Comparison of ENCODE assay signal across 9 cellular contexts in the genomic region with DNA sequence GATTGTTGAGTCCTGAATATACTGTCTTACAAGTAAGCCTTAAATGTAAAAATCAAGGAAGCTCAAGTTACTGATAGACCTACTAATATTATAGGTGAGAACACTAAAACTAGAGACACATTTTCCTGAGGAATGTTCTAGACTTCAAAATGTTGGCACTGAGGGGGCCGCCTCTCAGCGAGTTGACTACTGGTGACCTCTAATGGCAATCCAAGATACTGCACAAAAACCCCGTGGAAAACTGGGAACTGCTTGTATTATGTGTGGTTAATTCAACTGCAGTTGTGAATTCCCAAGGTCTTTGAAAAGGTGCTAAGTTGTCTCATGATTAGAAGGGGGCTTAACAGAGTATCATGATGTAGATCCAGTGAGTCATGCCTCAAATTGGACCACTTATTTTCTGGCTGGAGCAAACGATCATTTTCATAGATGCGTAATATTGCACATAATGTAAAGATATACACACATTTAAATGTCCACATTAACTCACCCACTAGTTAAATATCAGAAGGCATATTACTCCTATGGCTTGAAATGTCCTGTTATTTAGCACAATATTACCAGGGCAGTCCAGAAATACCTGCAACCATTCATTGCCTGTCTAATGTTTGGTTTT.
DNase-seq lines count a peak whose midpoint lies in the region; ATAC-seq and TF ChIP-seq lines count a peak whose summit lies in the region.
"Had no signal": no experiment of that assay in that cellular context is flagged by ENCODE, and none has a peak within 500 bp of the region (broad histone marks: within the 10 kb centered on the region; RNA-seq: fewer than 3 reads in every experiment).

No MANE protein-coding gene starts in this region.

- ATAC-seq in SK-N-SH treated with all-trans-retinoic acid at 6 μM for 48 hours (peak; percentile 33; the same call in 1 of the 3 replicates), GM21737 (IDR thresholded peaks at IDR 0.05; ENCODE audit: unreplicated experiment) (no peak), GM19467 (IDR thresholded peaks at IDR 0.05; ENCODE audit: unreplicated experiment) (no peak)
- ATAC-seq: stimulated activated naive CD8-positive, alpha-beta T cell treated with anti-CD3 and anti-CD28 coated beads, Interleukin-15, Interleukin-2, amounts not matched to agents 100 U/mL and 50 U/mL, for 24 hours had no signal

- H3K27me3 ChIP-seq in H7 (ENCODE audit: control insufficient read depth, insufficient read depth, low read length) = no peaks in the 10 kb centered on the region
- no peaks in the 10 kb centered on the region for H3K27me3 ChIP-seq in kidney epithelial cell (ENCODE audit: control insufficient read depth, insufficient read depth, low read length)

- H3K4me3 ChIP-seq in H7 (ENCODE audit: insufficient read depth, low read depth, low read length) = no peak overlapping the region
- H3K4me3 ChIP-seq in kidney epithelial cell (ENCODE audit: low read depth, low read length) = no peak overlapping the region

- DNase-seq in AG20443 (ENCODE audit: low spot score) (peak; percentile 27), H7 (peak; percentile 57), kidney epithelial cell (ENCODE audit: low read depth) (no peak), LoVo (ENCODE audit: low spot score) (no peak), activated gamma-delta T cell (lab: John Stamatoyannopoulos, UW) (no peak)
- DNase-seq: stimulated activated naive CD8-positive, alpha-beta T cell treated with anti-CD3 and anti-CD28 coated beads, Interleukin-15, Interleukin-2, amounts not matched to agents 100 U/mL and 50 U/mL, for 24 hours had no signal

- H3K36me3 ChIP-seq in H7 (replicated peaks; ENCODE audit: control insufficient read depth, insufficient read depth, low read length) = no peaks in the 10 kb centered on the region
- no peaks in the 10 kb centered on the region for H3K36me3 ChIP-seq in kidney epithelial cell (ENCODE audit: control insufficient read depth, insufficient read depth, low read length)

- TF ChIP-seq CTCF in kidney epithelial cell (IDR thresholded peaks at IDR 0.05; ENCODE audit: insufficient read depth, low read length, poor library complexity, severe bottlenecking) = peak; percentile 73

TF ChIP-seq in SK-N-SH treated with all-trans-retinoic acid at 6 μM for 48 hours, 23 proteins besides CTCF, POLR2A, EP300 and RAD21:
- TF ChIP-seq SNAI2 (CRISPR knock-in tag; IDR thresholded peaks at IDR 0.05) = no peak
- TF ChIP-seq ZNF8 (CRISPR knock-in tag; IDR thresholded peaks at IDR 0.05) = no peak
- no peak for TF ChIP-seq CSDC2 (CRISPR knock-in tag; IDR thresholded peaks at IDR 0.05)
- TF ChIP-seq OSR1 (CRISPR knock-in tag; IDR thresholded peaks at IDR 0.05) = no peak
- TF ChIP-seq ZC3H10 (CRISPR knock-in tag; IDR thresholded peaks at IDR 0.05) = no peak
- no peak for TF ChIP-seq PPARA (CRISPR knock-in tag; IDR thresholded peaks at IDR 0.05; ENCODE audit: borderline replicate concordance)
- no peak for TF ChIP-seq TOX (CRISPR knock-in tag; IDR thresholded peaks at IDR 0.05; ENCODE audit: borderline replicate concordance)
- no peak for TF ChIP-seq GLIS3 (CRISPR knock-in tag; IDR thresholded peaks at IDR 0.05)
- TF ChIP-seq, protein P1, sequence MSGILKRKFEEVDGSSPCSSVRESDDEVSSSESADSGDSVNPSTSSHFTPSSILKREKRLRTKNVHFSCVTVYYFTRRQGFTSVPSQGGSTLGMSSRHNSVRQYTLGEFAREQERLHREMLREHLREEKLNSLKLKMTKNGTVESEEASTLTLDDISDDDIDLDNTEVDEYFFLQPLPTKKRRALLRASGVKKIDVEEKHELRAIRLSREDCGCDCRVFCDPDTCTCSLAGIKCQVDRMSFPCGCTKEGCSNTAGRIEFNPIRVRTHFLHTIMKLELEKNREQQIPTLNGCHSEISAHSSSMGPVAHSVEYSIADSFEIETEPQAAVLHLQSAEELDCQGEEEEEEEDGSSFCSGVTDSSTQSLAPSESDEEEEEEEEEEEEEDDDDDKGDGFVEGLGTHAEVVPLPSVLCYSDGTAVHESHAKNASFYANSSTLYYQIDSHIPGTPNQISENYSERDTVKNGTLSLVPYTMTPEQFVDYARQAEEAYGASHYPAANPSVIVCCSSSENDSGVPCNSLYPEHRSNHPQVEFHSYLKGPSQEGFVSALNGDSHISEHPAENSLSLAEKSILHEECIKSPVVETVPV (CRISPR knock-in tag; IDR thresholded peaks at IDR 0.05) = no peak
- no peak for TF ChIP-seq BACH2 (CRISPR knock-in tag; IDR thresholded peaks at IDR 0.05; ENCODE audit: borderline replicate concordance)
- no peak for TF ChIP-seq ZFP3 (CRISPR knock-in tag; IDR thresholded peaks at IDR 0.05)
- TF ChIP-seq ISL1 (CRISPR knock-in tag; IDR thresholded peaks at IDR 0.05) = no peak
- TF ChIP-seq, protein P2, sequence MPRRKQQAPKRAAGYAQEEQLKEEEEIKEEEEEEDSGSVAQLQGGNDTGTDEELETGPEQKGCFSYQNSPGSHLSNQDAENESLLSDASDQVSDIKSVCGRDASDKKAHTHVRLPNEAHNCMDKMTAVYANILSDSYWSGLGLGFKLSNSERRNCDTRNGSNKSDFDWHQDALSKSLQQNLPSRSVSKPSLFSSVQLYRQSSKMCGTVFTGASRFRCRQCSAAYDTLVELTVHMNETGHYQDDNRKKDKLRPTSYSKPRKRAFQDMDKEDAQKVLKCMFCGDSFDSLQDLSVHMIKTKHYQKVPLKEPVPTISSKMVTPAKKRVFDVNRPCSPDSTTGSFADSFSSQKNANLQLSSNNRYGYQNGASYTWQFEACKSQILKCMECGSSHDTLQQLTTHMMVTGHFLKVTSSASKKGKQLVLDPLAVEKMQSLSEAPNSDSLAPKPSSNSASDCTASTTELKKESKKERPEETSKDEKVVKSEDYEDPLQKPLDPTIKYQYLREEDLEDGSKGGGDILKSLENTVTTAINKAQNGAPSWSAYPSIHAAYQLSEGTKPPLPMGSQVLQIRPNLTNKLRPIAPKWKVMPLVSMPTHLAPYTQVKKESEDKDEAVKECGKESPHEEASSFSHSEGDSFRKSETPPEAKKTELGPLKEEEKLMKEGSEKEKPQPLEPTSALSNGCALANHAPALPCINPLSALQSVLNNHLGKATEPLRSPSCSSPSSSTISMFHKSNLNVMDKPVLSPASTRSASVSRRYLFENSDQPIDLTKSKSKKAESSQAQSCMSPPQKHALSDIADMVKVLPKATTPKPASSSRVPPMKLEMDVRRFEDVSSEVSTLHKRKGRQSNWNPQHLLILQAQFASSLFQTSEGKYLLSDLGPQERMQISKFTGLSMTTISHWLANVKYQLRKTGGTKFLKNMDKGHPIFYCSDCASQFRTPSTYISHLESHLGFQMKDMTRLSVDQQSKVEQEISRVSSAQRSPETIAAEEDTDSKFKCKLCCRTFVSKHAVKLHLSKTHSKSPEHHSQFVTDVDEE (CRISPR knock-in tag; IDR thresholded peaks at IDR 0.05) = no peak
- TF ChIP-seq, protein P3, sequence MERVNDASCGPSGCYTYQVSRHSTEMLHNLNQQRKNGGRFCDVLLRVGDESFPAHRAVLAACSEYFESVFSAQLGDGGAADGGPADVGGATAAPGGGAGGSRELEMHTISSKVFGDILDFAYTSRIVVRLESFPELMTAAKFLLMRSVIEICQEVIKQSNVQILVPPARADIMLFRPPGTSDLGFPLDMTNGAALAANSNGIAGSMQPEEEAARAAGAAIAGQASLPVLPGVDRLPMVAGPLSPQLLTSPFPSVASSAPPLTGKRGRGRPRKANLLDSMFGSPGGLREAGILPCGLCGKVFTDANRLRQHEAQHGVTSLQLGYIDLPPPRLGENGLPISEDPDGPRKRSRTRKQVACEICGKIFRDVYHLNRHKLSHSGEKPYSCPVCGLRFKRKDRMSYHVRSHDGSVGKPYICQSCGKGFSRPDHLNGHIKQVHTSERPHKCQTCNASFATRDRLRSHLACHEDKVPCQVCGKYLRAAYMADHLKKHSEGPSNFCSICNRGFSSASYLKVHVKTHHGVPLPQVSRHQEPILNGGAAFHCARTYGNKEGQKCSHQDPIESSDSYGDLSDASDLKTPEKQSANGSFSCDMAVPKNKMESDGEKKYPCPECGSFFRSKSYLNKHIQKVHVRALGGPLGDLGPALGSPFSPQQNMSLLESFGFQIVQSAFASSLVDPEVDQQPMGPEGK (CRISPR knock-in tag; IDR thresholded peaks at IDR 0.05; ENCODE audit: borderline replicate concordance) = no peak
- TF ChIP-seq ZNF565 (CRISPR knock-in tag; conservative IDR thresholded peaks at IDR 0.05; ENCODE audit: low read depth) = no peak
- no peak for TF ChIP-seq ESRRG (CRISPR knock-in tag; IDR thresholded peaks at IDR 0.05)

Comparison
In these comparisons a context has a peak if more than half of its experiments do, and no peak if none do; other contexts are left out.
1. DNase-seq: peak in AG20443 (single experiment) and H7 (single experiment); none in kidney epithelial cell (single experiment), LoVo (single experiment) and activated gamma-delta T cell (single experiment).